Comparison of ENCODE assay signal across 17 cellular contexts in the genomic region with DNA sequence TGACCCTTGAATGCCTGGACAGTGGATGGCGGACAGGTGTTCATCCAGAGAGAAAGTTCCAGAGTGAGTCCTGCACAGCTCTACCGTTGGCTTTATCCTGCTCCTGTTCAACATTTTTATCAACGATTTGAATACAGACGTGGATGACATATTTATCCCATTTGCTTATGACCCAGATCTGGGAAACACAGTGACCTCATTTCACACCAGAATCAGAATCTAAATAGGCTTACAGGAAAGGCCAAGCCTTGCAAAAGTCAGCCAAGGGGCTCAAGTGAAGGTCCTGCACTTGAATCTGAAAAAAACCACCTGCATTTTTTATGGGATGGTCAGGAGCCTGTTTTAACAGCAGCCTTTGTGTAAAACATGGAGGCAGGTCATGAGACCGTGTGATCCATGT. TPM values are rescaled to one million over a fixed set of nuclear protein-coding genes. Genes with fewer than 3 reads are reported as not detected.
A peak's percentile ranks its signal among the peaks of the same experiment; 100 is the strongest.
DNase-seq lines count a peak whose midpoint lies in the region; FAIRE-seq and TF ChIP-seq lines count a peak whose summit lies in the region.
"Had no signal": no experiment of that assay in that cellular context is flagged by ENCODE, and none has a peak within 500 bp of the region (broad histone marks: within the 10 kb centered on the region; RNA-seq: fewer than 3 reads in every experiment).

No MANE protein-coding gene starts in this region.

- no peak for FAIRE-seq in H1 (lab: Jason Lieb, UNC)
- FAIRE-seq: G401.6, GM12892 had no signal

- POLR2A ChIA-PET in H1 (lab: Charles Lee; ENCODE audit: partially characterized antibody) (interaction anchor here (1.0 to 1.2 kb wide), 2 partner anchors 11 to 17 kb away, joined by 3 to 4 read pairs; no protein-coding TSS in a partner anchor), SK-N-SH (lab: Yijun Ruan, JAX) (no interaction called here)

- no peaks in the 10 kb centered on the region for H4K20me1 ChIP-seq in H1 (replicated peaks in 1 of 2; ENCODE audit: control insufficient read depth in 1 of 2, insufficient read depth in 2 of 2, low read length in 2 of 2)
- H4K20me1 ChIP-seq in neural progenitor cell (ENCODE audit: low read depth): no peaks in the 10 kb centered on the region
- H4K20me1 ChIP-seq in SK-N-SH (ENCODE audit: insufficient read depth): no peaks in the 10 kb centered on the region

- H3K4ac ChIP-seq in H1 (replicated peaks; ENCODE audit: insufficient read length, low read depth, low read length): no peak overlapping the region

- no peak overlapping the region for H3K4me3 Mint-ChIP-seq in neural progenitor cell
- H3K4me3 Mint-ChIP-seq: CD4-positive, alpha-beta memory T cell had no signal

- intact Hi-C loops in cardiac septum (cut with DNase I): no loop called here
- intact Hi-C loops in left ventricle myocardium inferior (cut with micrococcal nuclease): no loop called here
- intact Hi-C loops in ovary (cut with DNase I): no loop called here

- H2AFZ ChIP-seq in H1 (ENCODE audit: low read length) (no peak overlapping the region), neural progenitor cell (replicated peaks) (no peak overlapping the region), SK-N-SH (ENCODE audit: low read depth) (no peak overlapping the region)

- peak overlapping the region; percentile 92 for H2AK5ac ChIP-seq in H1 (ENCODE audit: low read depth, low read length)

- DNase-seq in H1 (ENCODE audit: low read depth in 1 of 2, low spot score in 2 of 2): no peak
- peak; percentile 12 for DNase-seq in cardiac septum (ENCODE audit: low spot score)
- no peak for DNase-seq in left ventricle myocardium inferior
- no peak for DNase-seq in neural progenitor cell (ENCODE audit: low spot score)
- no peak for DNase-seq in SK-N-SH
- DNase-seq in ovary: no peak
- no peak for DNase-seq in EL
- DNase-seq: C1 segment of cervical spinal cord; Calu3; CD4-positive, alpha-beta memory T cell; COR-L47; DMS53; DMS79 treated with DMSO at 0.1 percent for 48 hours; GOT3; HCEC 1CT had no signal

- H3K27me3 ChIP-seq in H1 (replicated peaks in 1 of 4; ENCODE audit: control insufficient read depth in 3 of 4, extremely low read depth in 1 of 4, insufficient read depth in 3 of 4, low read length in 3 of 4) (no peaks in the 10 kb centered on the region), left ventricle myocardium inferior (ENCODE audit: low read depth) (no peaks in the 10 kb centered on the region), neural progenitor cell (no peaks in the 10 kb centered on the region), SK-N-SH (ENCODE audit: insufficient read depth) (no peaks in the 10 kb centered on the region), ovary (no peaks in the 10 kb centered on the region)

- H3K27me3 Mint-ChIP-seq in neural progenitor cell (ENCODE audit: insufficient read depth, low read depth): peaks cover 4% of the 10 kb centered on the region

- H3K23me2 ChIP-seq in H1 (ENCODE audit: low read depth, low read length): no peaks in the 10 kb centered on the region

- H2BK20ac ChIP-seq in H1 (ENCODE audit: low read length): no peak overlapping the region

- TF ChIP-seq POLR2A in H1 (IDR thresholded peaks at IDR 0.05; ENCODE audit: control extremely low read depth in 1 of 2, low read depth in 2 of 2, low read length in 2 of 2) (no peak), ovary (IDR thresholded peaks at IDR 0.05) (no peak)

- H3K27ac Mint-ChIP-seq in neural progenitor cell: no peak overlapping the region
- H3K27ac Mint-ChIP-seq: CD4-positive, alpha-beta memory T cell had no signal

- no peak overlapping the region for H4K5ac ChIP-seq in H1 (ENCODE audit: insufficient read length, low read depth, low read length)

- H3K79me2 ChIP-seq in H1 (ENCODE audit: control insufficient read depth in 1 of 2, insufficient read depth in 2 of 2, low read length in 2 of 2): no peaks in the 10 kb centered on the region
- H3K79me2 ChIP-seq in neural progenitor cell (ENCODE audit: low read depth): no peaks in the 10 kb centered on the region
- no peaks in the 10 kb centered on the region for H3K79me2 ChIP-seq in SK-N-SH (ENCODE audit: insufficient read depth)

- no peak overlapping the region for H3K56ac ChIP-seq in H1 (replicated peaks; ENCODE audit: insufficient read length, low read depth, low read length)

- peak overlapping the region; percentile 66; the same call in 1 of the 2 replicates for H2BK15ac ChIP-seq in H1 (ENCODE audit: low read length)

- no peak overlapping the region for H3K23ac ChIP-seq in H1 (ENCODE audit: insufficient read length)

- H3K4me3 ChIP-seq in H1 (ENCODE audit: extremely low read depth in 1 of 4, insufficient read depth in 2 of 4, low read depth in 3 of 4, low read length in 4 of 4) (no peak overlapping the region), left ventricle myocardium inferior (no peak overlapping the region), neural progenitor cell (no peak overlapping the region), SK-N-SH (ENCODE audit: low read depth in 2 of 2, low read length in 1 of 2) (no peak overlapping the region), ovary (no peak overlapping the region)

- H3K4me1 Mint-ChIP-seq in neural progenitor cell: peaks cover 13% of the 10 kb centered on the region
- H3K4me1 Mint-ChIP-seq: CD4-positive, alpha-beta memory T cell had no signal

- H3K79me1 ChIP-seq in H1 (ENCODE audit: low read depth, low read length): no peaks in the 10 kb centered on the region

- TF ChIP-seq CTCF in H1 (IDR thresholded peaks at IDR 0.05; ENCODE audit: control extremely low read depth in 1 of 3, insufficient read depth in 1 of 3, low read depth in 1 of 3, low read length in 3 of 3): no peak
- no peak for TF ChIP-seq CTCF in left ventricle myocardium inferior (IDR thresholded peaks at IDR 0.05; ENCODE audit: borderline replicate concordance)
- no peak for TF ChIP-seq CTCF in neural progenitor cell (IDR thresholded peaks at IDR 0.05)
- no peak for TF ChIP-seq CTCF in SK-N-SH (IDR thresholded peaks at IDR 0.05)
- no peak for TF ChIP-seq CTCF in ovary (IDR thresholded peaks at IDR 0.05)

- no peaks in the 10 kb centered on the region for H3K36me3 Mint-ChIP-seq in neural progenitor cell
- H3K36me3 Mint-ChIP-seq: CD4-positive, alpha-beta memory T cell had no signal

- TF ChIP-seq RAD21 in H1 (IDR thresholded peaks at IDR 0.05 in 1 of 2, conservative IDR thresholded peaks at IDR 0.05 in 1 of 2; ENCODE audit: low read depth in 2 of 2, low read length in 2 of 2): no peak
- TF ChIP-seq RAD21 in SK-N-SH (IDR thresholded peaks at IDR 0.05; ENCODE audit: low read length): no peak

- H3K9me2 ChIP-seq in SK-N-SH: no peaks in the 10 kb centered on the region

- WGBS in H1 (ENCODE audit: extremely low coverage in 1 of 2, insufficient coverage in 1 of 2, insufficient read length in 1 of 2, insufficient replicate concordance in 2 of 2, low coverage in 1 of 2, low lambda C conversion rate in 2 of 2, missing lambda C conversion rate in 1 of 2), 2 experiments: 89% methylated on average over 5 of the region's 5 CpGs; no CpG with 5 or more reads in 1 of the 2 experiments
- WGBS in SK-N-SH (ENCODE audit: low lambda C conversion rate): 19% methylated on average over 5 of the region's 5 CpGs
- WGBS in ovary, 3 donors: 57 to 62% (median 58%) methylated on average over 5 of the region's 5 CpGs

- TF ChIP-seq EP300 in H1 (IDR thresholded peaks at IDR 0.05; ENCODE audit: borderline replicate concordance in 1 of 2, low read depth in 2 of 2, low read length in 2 of 2) (no peak), SK-N-SH (IDR thresholded peaks at IDR 0.05; ENCODE audit: borderline replicate concordance in 1 of 2, low read depth in 1 of 2, low read length in 1 of 2) (no peak), ovary (IDR thresholded peaks at IDR 0.05) (no peak)

- no peak overlapping the region for H3K4me2 ChIP-seq in H1 (ENCODE audit: insufficient read depth in 1 of 2, low read depth in 2 of 2, low read length in 2 of 2)
- peak overlapping the region; percentile 30 for H3K4me2 ChIP-seq in neural progenitor cell
- no peak overlapping the region for H3K4me2 ChIP-seq in SK-N-SH

- H3K9ac ChIP-seq in H1 (replicated peaks in 1 of 4; ENCODE audit: extremely low read depth in 1 of 4, low read depth in 3 of 4, low read length in 3 of 4) (no peak overlapping the region), neural progenitor cell (no peak overlapping the region), SK-N-SH (no peak overlapping the region)

- H3K9me3 ChIP-seq in H1 (ENCODE audit: insufficient read depth in 2 of 2, low read depth in 1 of 2, low read length in 1 of 2): no peaks in the 10 kb centered on the region
- no peaks in the 10 kb centered on the region for H3K9me3 ChIP-seq in left ventricle myocardium inferior (replicated peaks)
- no peaks in the 10 kb centered on the region for H3K9me3 ChIP-seq in neural progenitor cell (ENCODE audit: low read depth)
- no peaks in the 10 kb centered on the region for H3K9me3 ChIP-seq in SK-N-SH
- no peaks in the 10 kb centered on the region for H3K9me3 ChIP-seq in ovary

- H3K9me3 Mint-ChIP-seq in neural progenitor cell: no peaks in the 10 kb centered on the region

- CTCF ChIA-PET in H1 (lab: Charles Lee; ENCODE audit: partially characterized antibody): interaction anchor here (0.6 to 1.6 kb wide), 7 partner anchors 20 to 519 kb away, joined by 3 to 4 read pairs (median 3); no protein-coding TSS in a partner anchor
- CTCF ChIA-PET in SK-N-SH (lab: Yijun Ruan, JAX): interaction anchor here (1.0 to 1.2 kb wide), 3 partner anchors 18 to 152 kb away, joined by 3 to 7 read pairs (median 3); a partner anchor contains a TSS

- H3K27ac ChIP-seq in H1 (ENCODE audit: low read depth, low read length) (no peak overlapping the region), left ventricle myocardium inferior (replicated peaks) (peak overlapping the region; percentile 28), neural progenitor cell (no peak overlapping the region), SK-N-SH (ENCODE audit: low read depth in 2 of 2, low read length in 1 of 2) (no peak overlapping the region), ovary (no peak overlapping the region)

- H4K8ac ChIP-seq in H1 (ENCODE audit: extremely low read depth, insufficient read depth, low read length): no peak overlapping the region

- no peak overlapping the region for H2BK120ac ChIP-seq in H1 (replicated peaks; ENCODE audit: low read depth, low read length)

- peak overlapping the region; percentile 65; the same call in 1 of the 2 replicates for H2BK12ac ChIP-seq in H1 (ENCODE audit: low read depth, low read length)

- H3K18ac ChIP-seq in H1 (ENCODE audit: extremely low read depth, low read length): no peak overlapping the region

- no peak overlapping the region for H3K14ac ChIP-seq in H1 (ENCODE audit: insufficient read length)

- peaks cover 2 to 11% (median 8%) of the 10 kb centered on the region in 4 experiments; a peak in 6 of 7 replicates for H3K4me1 ChIP-seq in H1 (replicated peaks in 1 of 4; ENCODE audit: control insufficient read depth in 3 of 4, insufficient read depth in 4 of 4, low read length in 3 of 4)
- H3K4me1 ChIP-seq in left ventricle myocardium inferior: peaks cover 72% of the 10 kb centered on the region
- H3K4me1 ChIP-seq in neural progenitor cell: peaks cover 18% of the 10 kb centered on the region
- peaks cover 0 to 7% of the 10 kb centered on the region in 2 experiments; a peak in 1 of 4 replicates for H3K4me1 ChIP-seq in SK-N-SH (ENCODE audit: control insufficient read depth in 1 of 2, insufficient read depth in 2 of 2, low read depth in 1 of 2, low read length in 1 of 2)
- H3K4me1 ChIP-seq in ovary (ENCODE audit: insufficient read depth): no peaks in the 10 kb centered on the region

- peak overlapping the region; percentile 47 for H4K91ac ChIP-seq in H1 (replicated peaks; ENCODE audit: insufficient read length, low read length)

- peak overlapping the region; percentile 69; the same call in 1 of the 2 replicates for H2BK5ac ChIP-seq in H1 (ENCODE audit: low read depth, low read length)

- no peaks in the 10 kb centered on the region for H3F3A ChIP-seq in neural progenitor cell (ENCODE audit: low read depth)
- H3F3A ChIP-seq in SK-N-SH (replicated peaks; ENCODE audit: insufficient read depth): no peaks in the 10 kb centered on the region

- H3K36me3 ChIP-seq in H1 (ENCODE audit: control insufficient read depth in 2 of 4, insufficient read depth in 4 of 4, low read length in 3 of 4) (no peaks in the 10 kb centered on the region), left ventricle myocardium inferior (no peaks in the 10 kb centered on the region), neural progenitor cell (no peaks in the 10 kb centered on the region), SK-N-SH (replicated peaks in 1 of 2; ENCODE audit: control insufficient read depth in 1 of 2, insufficient read depth in 2 of 2, low read length in 1 of 2) (no peaks in the 10 kb centered on the region), ovary (no peaks in the 10 kb centered on the region)

RNA-seq across cellular contexts. Expression of a gene that starts 18.4 kb away (rescaled TPM):
- total RNA-seq in H1 (2021; fragmentation: NEBNext Ultra II Directional; extraction: Animal tissue kit (Norgen Biotek cat#: 25700)): 6.8 and 8.5 TPM in 2 replicates
- polyA plus RNA-seq in H1 (2011; rRNA removed) (1.2 and 1.7 TPM in 2 replicates), SK-N-SH (2012; rRNA removed) (0.06 and 0.13 TPM in 2 replicates), ovary (10 to 100 TPM; 21.2 to 22.7 TPM)
- polyA plus RNA-seq in H1 (2011; cell fraction: cytosol; rRNA removed): 1.6 TPM
- 3.8 TPM for polyA plus RNA-seq in H1 (2011; cell fraction: nucleus; rRNA removed)
- 2.0 to 2.8 TPM (median 2.2 TPM) in 4 replicates for polyA plus RNA-seq in H1 (2012, experiment 1 of 2)
- polyA plus RNA-seq in H1 (2012, experiment 2 of 2): 0.67 TPM
- polyA plus RNA-seq in H1 (2013, experiment 1 of 2): 3.4 TPM
- 3.1 TPM for polyA plus RNA-seq in H1 (2013, experiment 2 of 2)
- 7.7 and 7.9 TPM in 2 replicates for polyA minus RNA-seq in H1 (2011; rRNA and poly(A)+ RNA removed)
- 3.1 TPM for polyA minus RNA-seq in H1 (2011; cell fraction: cytosol; rRNA and poly(A)+ RNA removed)
- polyA minus RNA-seq in H1 (2011; cell fraction: nucleus; rRNA and poly(A)+ RNA removed): 10.3 TPM
- total RNA-seq in cardiac septum (67.1 TPM), left ventricle myocardium inferior (120 TPM), neural progenitor cell (ENCODE audit: low replicate concordance) (1.1 and 1.4 TPM in 2 replicates), ovary (10 to 100 TPM; 29.7 to 58.2 (median 40.3) TPM)
- 0.04 and 0.13 TPM in 2 replicates for polyA plus RNA-seq in SK-N-SH (2012; cell fraction: cytosol; rRNA removed)
- polyA plus RNA-seq in SK-N-SH (2012; cell fraction: nucleus; rRNA removed): 0.05 and 0.20 TPM in 2 replicates
